In genomic region chr5:176538505-176538806, GRCh38 we compare ENCODE assay signal across 9 cellular contexts. TPM values are rescaled to one million over a fixed set of nuclear protein-coding genes. Genes with fewer than 3 reads are reported as not detected.
A peak's percentile ranks its signal among the peaks of the same experiment; 100 is the strongest.
DNase-seq lines count a peak whose midpoint lies in the region; ATAC-seq and TF ChIP-seq lines count a peak whose summit lies in the region.
"Had no signal": no experiment of that assay in that cellular context is flagged by ENCODE, and none has a peak within 500 bp of the region (broad histone marks: within the 10 kb centered on the region; RNA-seq: fewer than 3 reads in every experiment).

No MANE protein-coding gene starts in this region.

- ATAC-seq in heart right ventricle (no peak), memory B cell (ENCODE audit: low read depth) (no peak), upper lobe of right lung (no peak)

- no peak for TF ChIP-seq CTCF in heart right ventricle (IDR thresholded peaks at IDR 0.05)
- TF ChIP-seq CTCF in upper lobe of right lung (IDR thresholded peaks at IDR 0.05) = no peak

- no peaks in the 10 kb centered on the region for H3K9me3 Mint-ChIP-seq in memory B cell

- H3K4me1 Mint-ChIP-seq in memory B cell = peaks cover 45% of the 10 kb centered on the region

- intact Hi-C loops in heart right ventricle (cut with DNase I) = loop anchor here in 5 of 10 donors (5.0 to 10.0 kb wide), 3 partner anchors 91 to 154 kb away; partner anchors contain the start of genes CLTB (in 5 of the 5), FAF2 (in 1 of the 5), HIGD2A (in 1 of the 5) and NOP16 (in 1 of the 5)
- intact Hi-C loops in cardiac septum (cut with DNase I) = loop anchor here (5.0 kb wide), 1 partner anchor 121 kb away; the partner anchor contains the start of gene CLTB
- intact Hi-C loops in upper lobe of right lung (cut with DNase I) = no loop called here

- no peaks in the 10 kb centered on the region for H3K27me3 Mint-ChIP-seq in memory B cell

- peak overlapping the region; percentile 97 for H3K27ac Mint-ChIP-seq in memory B cell

- H3K36me3 Mint-ChIP-seq in memory B cell = peaks cover 4% of the 10 kb centered on the region

- peaks cover 13 to 75% (median 59%) of the 10 kb centered on the region in 9 donors for H3K4me1 ChIP-seq in heart right ventricle
- H3K4me1 ChIP-seq in adipocyte (ENCODE audit: control insufficient read depth, insufficient read depth, low read length) = peaks cover 31% of the 10 kb centered on the region
- H3K4me1 ChIP-seq in upper lobe of right lung = peaks cover 45% of the 10 kb centered on the region

- DNase-seq in heart right ventricle = no peak
- no peak for DNase-seq in cardiac septum (ENCODE audit: low spot score)
- no peak for DNase-seq in adipocyte (ENCODE audit: low read depth)
- DNase-seq in memory B cell (ENCODE audit: low spot score in 2 of 2) = no peak
- DNase-seq in upper lobe of right lung = no peak
- no peak for DNase-seq in NCI-H1436 treated with DMSO at 0.1 percent for 48 hours (lab: John Stamatoyannopoulos, UW)
- no peak for DNase-seq in medulla oblongata (ENCODE audit: extremely low spot score)
- DNase-seq in COLO668 (lab: John Stamatoyannopoulos, UW; ENCODE audit: unreplicated experiment) = no peak

- no peaks in the 10 kb centered on the region for H3K27me3 ChIP-seq in heart right ventricle
- no peaks in the 10 kb centered on the region for H3K27me3 ChIP-seq in adipocyte (replicated peaks; ENCODE audit: control insufficient read depth, insufficient read depth, low read length)
- H3K27me3 ChIP-seq in upper lobe of right lung = no peaks in the 10 kb centered on the region

- H3K27ac ChIP-seq in heart right ventricle (peak overlapping the region in 9 of 10 donors; percentile 30 to 100 (median 97)), upper lobe of right lung (peak overlapping the region; percentile 98)

- peak overlapping the region; percentile 63 for H3K9ac ChIP-seq in adipocyte (ENCODE audit: low read length)

- H3K9me3 ChIP-seq in heart right ventricle (no peaks in the 10 kb centered on the region), adipocyte (ENCODE audit: control insufficient read depth, low read length) (no peaks in the 10 kb centered on the region), upper lobe of right lung (no peaks in the 10 kb centered on the region)
- H3K9me3 ChIP-seq: mucosa of descending colon had no signal

- H3K4me3 ChIP-seq in heart right ventricle = peak overlapping the region in 7 of 10 donors; percentile 79 to 95 (median 85)
- no peak overlapping the region for H3K4me3 ChIP-seq in adipocyte (ENCODE audit: low read length)
- H3K4me3 ChIP-seq in upper lobe of right lung = no peak overlapping the region

- H3K36me3 ChIP-seq in heart right ventricle (no peaks in the 10 kb centered on the region), adipocyte (ENCODE audit: control insufficient read depth, insufficient read depth, low read length, severe bottlenecking) (no peaks in the 10 kb centered on the region), upper lobe of right lung (no peaks in the 10 kb centered on the region)

- 43 to 47% methylated on average over 6 of the region's 6 CpGs for WGBS in heart right ventricle, 2 donors

- H3K4me3 Mint-ChIP-seq in memory B cell = peak overlapping the region; percentile 97

RNA-seq across cellular contexts. Expression of gene RNF44, which starts 1.3 kb away (rescaled TPM):
- 10 to 100 TPM; 18.1 to 31.1 (median 21.5) TPM for total RNA-seq in heart right ventricle
- 10 to 100 TPM in 1 of 2 donors, 1 to 10 TPM in 1; 7.9 to 21.9 TPM for polyA plus RNA-seq in heart right ventricle
- total RNA-seq in cardiac septum = 25.4 TPM
- total RNA-seq in upper lobe of right lung = 48.0 TPM

RNA-seq across cellular contexts. Expression of gene CDHR2, which starts 10.7 kb away (rescaled TPM):
- total RNA-seq in heart right ventricle = under 1 TPM in 2 of 10 donors, not detected in 8; 0.19 to 0.22 TPM
- under 1 TPM in 1 of 2 donors, not detected in 1; 0.03 TPM for polyA plus RNA-seq in heart right ventricle
- 0.51 TPM for total RNA-seq in cardiac septum
- total RNA-seq in upper lobe of right lung = 0.35 TPM

Comparison
In these comparisons a context has a peak if more than half of its experiments do, and no peak if none do; other contexts are left out.
1. H3K4me3 ChIP-seq: peak in heart right ventricle (7 of 10); none in adipocyte (single experiment) and upper lobe of right lung (single experiment).